13 cellular contexts compared by ENCODE assay signal in the genomic region with DNA sequence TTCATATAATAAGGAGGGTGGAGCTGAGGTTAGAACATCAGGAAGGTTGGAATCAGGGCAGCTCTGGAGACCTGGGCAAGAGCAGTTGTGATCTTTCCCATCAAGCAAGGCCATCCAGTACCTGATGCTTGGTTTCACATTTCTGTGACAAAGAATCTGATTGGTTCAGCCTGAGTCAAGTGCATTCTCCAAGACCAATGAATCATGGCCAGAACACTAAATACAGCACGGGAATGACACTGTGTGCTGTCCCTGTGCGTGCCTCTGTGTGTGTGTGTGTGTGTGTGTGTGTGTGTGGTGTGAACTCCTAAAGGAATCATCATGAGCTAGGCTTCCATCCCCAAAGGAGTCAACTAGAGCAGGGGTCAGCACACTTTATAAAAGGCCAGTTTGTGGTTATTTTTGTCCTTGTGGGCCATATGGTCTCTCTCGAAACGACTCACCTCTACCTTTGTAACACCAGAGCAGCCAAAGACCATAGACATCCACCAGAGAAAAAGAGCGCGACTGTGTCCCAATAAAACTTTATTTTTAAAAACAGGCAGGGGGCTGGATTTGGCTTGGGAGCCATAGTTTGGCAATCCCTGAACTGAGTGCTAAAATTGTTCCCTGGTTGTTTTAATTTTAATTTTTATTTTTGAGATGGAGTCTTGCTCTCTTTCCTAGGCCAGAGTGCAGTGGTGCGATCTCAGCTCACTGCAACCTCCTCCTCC.
DNase-seq lines count a peak whose midpoint lies in the region; ATAC-seq lines count a peak whose summit lies in the region.
"Had no signal": no experiment of that assay in that cellular context is flagged by ENCODE, and none has a peak within 500 bp of the region (broad histone marks: within the 10 kb centered on the region; RNA-seq: fewer than 3 reads in every experiment).

No MANE protein-coding gene starts in this region.

- 0 out of 2 replicates have a peak, but pooled peaks cover 9% of the 10 kb centered on the region for H3K4me1 ChIP-seq in GM23248 (ENCODE audit: insufficient read depth)

- H3K4me2 ChIP-seq in GM23248 (ENCODE audit: unreplicated experiment), result no peak overlapping the region

- no peak overlapping the region for H3K27ac ChIP-seq in GM23248
- H3K27ac ChIP-seq: left lung had no signal

- H4K20me1 ChIP-seq in GM23248 (ENCODE audit: insufficient read depth), result no peaks in the 10 kb centered on the region

- no peaks in the 10 kb centered on the region for H3K9me3 ChIP-seq in GM23248 (ENCODE audit: low read depth)
- H3K9me3 ChIP-seq: left lung had no signal

- WGBS in GM23248 (ENCODE audit: low coverage in 1 of 2, low lambda C conversion rate in 2 of 2, missing lambda C conversion rate in 2 of 2), 2 experiments, result 86 to 87% methylated on average over 7 of the region's 7 CpGs

- no peaks in the 10 kb centered on the region for H3K36me3 ChIP-seq in GM23248 (ENCODE audit: low read depth)
- H3K36me3 ChIP-seq: left lung had no signal

- H3K9ac ChIP-seq in GM23248, result no peak overlapping the region

- peaks cover 21% of the 10 kb centered on the region; the same call in 1 of the 2 replicates for H3K27me3 ChIP-seq in GM23248 (replicated peaks; ENCODE audit: insufficient read depth)

- H3F3A ChIP-seq in GM23248 (ENCODE audit: insufficient read depth), result no peaks in the 10 kb centered on the region

- no peak overlapping the region for H2AFZ ChIP-seq in GM23248

- H3K4me3 ChIP-seq in GM23248, result no peak overlapping the region
- H3K4me3 ChIP-seq: left lung had no signal

- ATAC-seq in GM21390 (IDR thresholded peaks at IDR 0.05; ENCODE audit: unreplicated experiment) (no peak), GM19452 (IDR thresholded peaks at IDR 0.05; ENCODE audit: unreplicated experiment) (no peak)
- ATAC-seq: CD8-positive, alpha-beta T cell; left lung; Right ventricle myocardium inferior had no signal

- H3K9me2 ChIP-seq in GM23248 (ENCODE audit: insufficient read depth), result no peaks in the 10 kb centered on the region

- DNase-seq in COLO668 (lab: John Stamatoyannopoulos, UW; ENCODE audit: unreplicated experiment) (peak; percentile 18), GM23248 (peak; percentile 22), RKO (ENCODE audit: low spot score) (peak; percentile 42), left kidney (ENCODE audit: low read depth, low spot score) (peak; percentile 94), NCI-H82 treated with DMSO at 0.1 percent for 48 hours (lab: John Stamatoyannopoulos, UW; ENCODE audit: unreplicated experiment) (no peak), nucleus accumbens (lab: John Stamatoyannopoulos, UW) (no peak)
- DNase-seq: activated naive CD4-positive, alpha-beta T cell treated with anti-CD3 and anti-CD28 coated beads, Interleukin-2, amount 50 U/mL, for 16 hours; CD8-positive, alpha-beta T cell; left lung; NCI-H526 had no signal

- no peaks in the 10 kb centered on the region for H3K79me2 ChIP-seq in GM23248 (ENCODE audit: insufficient read depth)

- in situ Hi-C loops in GM23248 (cut with MboI), result no loop called here

Comparison
In these comparisons a context has a peak if more than half of its experiments do, and no peak if none do; other contexts are left out.
1. DNase-seq: peak in COLO668 (single experiment), GM23248 (single experiment), RKO (single experiment) and left kidney (single experiment); none in NCI-H82 treated with DMSO at 0.1 percent for 48 hours (single experiment) and nucleus accumbens (0 of 56).